In the genomic region with DNA sequence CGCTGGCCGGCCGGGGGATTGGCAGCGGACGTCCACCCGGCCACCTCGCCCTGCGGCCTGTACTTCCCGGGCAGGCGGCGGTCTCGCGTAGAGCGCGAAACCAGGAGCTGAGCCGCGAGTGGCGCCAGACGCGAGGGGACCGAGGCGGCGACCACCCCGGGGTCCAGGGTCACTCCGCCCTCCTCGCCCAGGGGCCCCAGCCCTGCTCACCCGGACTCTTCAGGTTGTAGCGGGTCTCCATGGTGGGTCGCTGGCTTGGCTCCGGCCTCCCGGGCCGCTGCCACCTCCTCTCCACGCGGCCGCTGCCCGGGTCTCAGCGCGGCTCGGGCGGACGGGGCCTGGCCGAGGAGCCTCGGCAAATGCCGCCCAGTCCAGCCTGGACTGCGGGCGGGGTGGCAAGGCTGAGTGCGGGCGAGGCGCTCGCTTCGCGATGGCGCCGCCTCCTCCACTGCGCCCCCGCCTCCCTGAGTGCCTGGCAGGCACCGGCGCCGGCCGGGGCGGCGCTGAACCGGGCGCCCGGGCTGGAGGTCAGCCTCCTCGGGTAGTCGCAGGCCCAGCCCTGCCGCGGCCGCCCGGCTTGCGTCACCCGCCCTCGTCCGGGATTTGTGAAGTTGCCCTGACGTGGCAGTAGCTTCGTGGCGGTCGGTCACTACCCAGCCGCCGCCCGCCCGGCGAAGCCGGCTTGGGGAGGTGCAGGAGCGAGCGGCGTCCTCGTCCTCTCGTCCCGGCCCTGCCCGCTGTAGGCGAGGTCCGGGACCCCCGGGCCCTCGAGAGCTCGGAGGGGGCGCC, we compare ENCODE assay signal across 8 cellular contexts. TPM values are rescaled to one million over a fixed set of nuclear protein-coding genes. Genes with fewer than 3 reads are reported as not detected.
DNase-seq lines count a peak whose midpoint lies in the region; ATAC-seq and TF ChIP-seq lines count a peak whose summit lies in the region.

A gene with protein sequence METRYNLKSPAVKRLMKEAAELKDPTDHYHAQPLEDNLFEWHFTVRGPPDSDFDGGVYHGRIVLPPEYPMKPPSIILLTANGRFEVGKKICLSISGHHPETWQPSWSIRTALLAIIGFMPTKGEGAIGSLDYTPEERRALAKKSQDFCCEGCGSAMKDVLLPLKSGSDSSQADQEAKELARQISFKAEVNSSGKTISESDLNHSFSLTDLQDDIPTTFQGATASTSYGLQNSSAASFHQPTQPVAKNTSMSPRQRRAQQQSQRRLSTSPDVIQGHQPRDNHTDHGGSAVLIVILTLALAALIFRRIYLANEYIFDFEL (minus strand): TSS at position 394 of the 789 bp plus-strand sequence. CDS start 153 bp downstream, at position 241.

- peaks cover 55% of the 10 kb centered on the region for H3K79me2 ChIP-seq in SK-N-SH (ENCODE audit: insufficient read depth)

- CTCF ChIA-PET in SK-N-SH (lab: Yijun Ruan, JAX), result interaction anchor here (1.0 to 4.5 kb wide), 7 partner anchors 8 to 235 kb away, joined by 3 to 34 read pairs (median 3); no protein-coding TSS in a partner anchor

- peak within 1 kb of the TSS; percentile 98 for H3K27ac Mint-ChIP-seq in activated naive CD4-positive, alpha-beta T cell treated with anti-CD3 and anti-CD28 coated beads, Interleukin-2, amount 50 U/mL, for 24 hours

- POLR2A ChIA-PET in SK-N-SH (lab: Yijun Ruan, JAX), result interaction anchor here (0.7 to 2.4 kb wide), 5 partner anchors 18 to 370 kb away, joined by 3 to 9 read pairs (median 3); a partner anchor contains a TSS

- peak; percentile 4; the same call in 1 of the 2 replicates for TF ChIP-seq CTCF in SK-N-SH (IDR thresholded peaks at IDR 0.05)
- no peak for TF ChIP-seq CTCF in omental fat pad (IDR thresholded peaks at IDR 0.05)
- no peak for TF ChIP-seq CTCF in suprapubic skin (IDR thresholded peaks at IDR 0.05)

- DNase-seq in DMS 273 treated with DMSO at 0.1 percent for 48 hours (lab: John Stamatoyannopoulos, UW) (peak; percentile 21), HuH-7.5 (ENCODE audit: low spot score) (peak; percentile 76), SK-N-SH (peak; percentile 95), globus pallidus (ENCODE audit: low spot score) (peak; percentile 89), omental fat pad (ENCODE audit: low spot score) (peak; percentile 64), suprapubic skin (ENCODE audit: low spot score in 2 of 2) (peak; percentile 95)

- H3K4me1 ChIP-seq in SK-N-SH (ENCODE audit: control insufficient read depth in 1 of 2, insufficient read depth in 2 of 2, low read depth in 1 of 2, low read length in 1 of 2) (peaks cover 16 to 26% of the 10 kb centered on the region in 2 experiments), suprapubic skin (peaks cover 29% of the 10 kb centered on the region)

- H3K36me3 ChIP-seq in SK-N-SH (replicated peaks in 1 of 2; ENCODE audit: control insufficient read depth in 1 of 2, insufficient read depth in 2 of 2, low read length in 1 of 2) (no peaks in the 10 kb centered on the region), suprapubic skin (no peaks in the 10 kb centered on the region)

- H3K4me2 ChIP-seq in SK-N-SH, result peak within 1 kb of the TSS; percentile 77

- H3K27me3 ChIP-seq in SK-N-SH (ENCODE audit: insufficient read depth) (no peaks in the 10 kb centered on the region), suprapubic skin (no peaks in the 10 kb centered on the region)

- no peaks in the 10 kb centered on the region for H3K9me3 Mint-ChIP-seq in activated naive CD4-positive, alpha-beta T cell treated with anti-CD3 and anti-CD28 coated beads, Interleukin-2, amount 50 U/mL, for 24 hours

- TF ChIP-seq POLR2A in suprapubic skin (IDR thresholded peaks at IDR 0.05), result peak; percentile 92 to 94

- no peak for TF ChIP-seq EP300 in SK-N-SH (IDR thresholded peaks at IDR 0.05; ENCODE audit: borderline replicate concordance in 1 of 2, low read depth in 1 of 2, low read length in 1 of 2)
- TF ChIP-seq EP300 in suprapubic skin (IDR thresholded peaks at IDR 0.05), result no peak

- peak within 1 kb of the TSS; percentile 99 for H3K4me3 Mint-ChIP-seq in activated naive CD4-positive, alpha-beta T cell treated with anti-CD3 and anti-CD28 coated beads, Interleukin-2, amount 50 U/mL, for 24 hours

- H2AFZ ChIP-seq in SK-N-SH (ENCODE audit: low read depth), result peak within 1 kb of the TSS; percentile 86

- H3K27ac ChIP-seq in SK-N-SH (ENCODE audit: low read depth in 2 of 2, low read length in 1 of 2), result peak within 1 kb of the TSS; percentile 93
- peak within 1 kb of the TSS; percentile 97 for H3K27ac ChIP-seq in suprapubic skin

- 1% methylated on average over 18 of the region's 98 CpGs for WGBS in SK-N-SH (ENCODE audit: low lambda C conversion rate)
- WGBS in suprapubic skin, result no CpG with 5 or more reads among the region's 98 CpGs

- H4K20me1 ChIP-seq in SK-N-SH (ENCODE audit: insufficient read depth), result peaks cover 31% of the 10 kb centered on the region

- peak; percentile 30 for ATAC-seq in GM21390 (IDR thresholded peaks at IDR 0.05; ENCODE audit: unreplicated experiment)
- peak; percentile 98 for ATAC-seq in omental fat pad (ENCODE audit: low FRiP score)

- no peak for TF ChIP-seq RAD21 in SK-N-SH (IDR thresholded peaks at IDR 0.05; ENCODE audit: low read length)

- H3K9me2 ChIP-seq in SK-N-SH, result no peaks in the 10 kb centered on the region

- no peaks in the 10 kb centered on the region for H3K36me3 Mint-ChIP-seq in activated naive CD4-positive, alpha-beta T cell treated with anti-CD3 and anti-CD28 coated beads, Interleukin-2, amount 50 U/mL, for 24 hours

- peaks cover 81% of the 10 kb centered on the region for H3K4me1 Mint-ChIP-seq in activated naive CD4-positive, alpha-beta T cell treated with anti-CD3 and anti-CD28 coated beads, Interleukin-2, amount 50 U/mL, for 24 hours

- peak within 1 kb of the TSS; percentile 87 to 89 for H3K4me3 ChIP-seq in SK-N-SH (ENCODE audit: low read depth in 2 of 2, low read length in 1 of 2)
- H3K4me3 ChIP-seq in suprapubic skin, result peak within 1 kb of the TSS; percentile 82

- peaks cover 7% of the 10 kb centered on the region for H3F3A ChIP-seq in SK-N-SH (replicated peaks; ENCODE audit: insufficient read depth)

- H3K27me3 Mint-ChIP-seq in activated naive CD4-positive, alpha-beta T cell treated with anti-CD3 and anti-CD28 coated beads, Interleukin-2, amount 50 U/mL, for 24 hours, result no peaks in the 10 kb centered on the region

- H3K9ac ChIP-seq in SK-N-SH, result peak within 1 kb of the TSS; percentile 96

- no peaks in the 10 kb centered on the region for H3K9me3 ChIP-seq in SK-N-SH
- H3K9me3 ChIP-seq in suprapubic skin, result no peaks in the 10 kb centered on the region

TF ChIP-seq in SK-N-SH, 30 proteins besides CTCF, POLR2A, EP300 and RAD21 (continues in another document):
- no peak for TF ChIP-seq MEF2A (IDR thresholded peaks at IDR 0.05; ENCODE audit: borderline replicate concordance, low read depth)
- TF ChIP-seq, protein P1, sequence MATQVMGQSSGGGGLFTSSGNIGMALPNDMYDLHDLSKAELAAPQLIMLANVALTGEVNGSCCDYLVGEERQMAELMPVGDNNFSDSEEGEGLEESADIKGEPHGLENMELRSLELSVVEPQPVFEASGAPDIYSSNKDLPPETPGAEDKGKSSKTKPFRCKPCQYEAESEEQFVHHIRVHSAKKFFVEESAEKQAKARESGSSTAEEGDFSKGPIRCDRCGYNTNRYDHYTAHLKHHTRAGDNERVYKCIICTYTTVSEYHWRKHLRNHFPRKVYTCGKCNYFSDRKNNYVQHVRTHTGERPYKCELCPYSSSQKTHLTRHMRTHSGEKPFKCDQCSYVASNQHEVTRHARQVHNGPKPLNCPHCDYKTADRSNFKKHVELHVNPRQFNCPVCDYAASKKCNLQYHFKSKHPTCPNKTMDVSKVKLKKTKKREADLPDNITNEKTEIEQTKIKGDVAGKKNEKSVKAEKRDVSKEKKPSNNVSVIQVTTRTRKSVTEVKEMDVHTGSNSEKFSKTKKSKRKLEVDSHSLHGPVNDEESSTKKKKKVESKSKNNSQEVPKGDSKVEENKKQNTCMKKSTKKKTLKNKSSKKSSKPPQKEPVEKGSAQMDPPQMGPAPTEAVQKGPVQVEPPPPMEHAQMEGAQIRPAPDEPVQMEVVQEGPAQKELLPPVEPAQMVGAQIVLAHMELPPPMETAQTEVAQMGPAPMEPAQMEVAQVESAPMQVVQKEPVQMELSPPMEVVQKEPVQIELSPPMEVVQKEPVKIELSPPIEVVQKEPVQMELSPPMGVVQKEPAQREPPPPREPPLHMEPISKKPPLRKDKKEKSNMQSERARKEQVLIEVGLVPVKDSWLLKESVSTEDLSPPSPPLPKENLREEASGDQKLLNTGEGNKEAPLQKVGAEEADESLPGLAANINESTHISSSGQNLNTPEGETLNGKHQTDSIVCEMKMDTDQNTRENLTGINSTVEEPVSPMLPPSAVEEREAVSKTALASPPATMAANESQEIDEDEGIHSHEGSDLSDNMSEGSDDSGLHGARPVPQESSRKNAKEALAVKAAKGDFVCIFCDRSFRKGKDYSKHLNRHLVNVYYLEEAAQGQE (IDR thresholded peaks at IDR 0.05; ENCODE audit: low read depth, low read length), result no peak; the same call in 1 of the 2 replicates
- no peak for TF ChIP-seq FOSL2 (IDR thresholded peaks at IDR 0.05; ENCODE audit: borderline replicate concordance, low read depth)
- TF ChIP-seq, protein P2, sequence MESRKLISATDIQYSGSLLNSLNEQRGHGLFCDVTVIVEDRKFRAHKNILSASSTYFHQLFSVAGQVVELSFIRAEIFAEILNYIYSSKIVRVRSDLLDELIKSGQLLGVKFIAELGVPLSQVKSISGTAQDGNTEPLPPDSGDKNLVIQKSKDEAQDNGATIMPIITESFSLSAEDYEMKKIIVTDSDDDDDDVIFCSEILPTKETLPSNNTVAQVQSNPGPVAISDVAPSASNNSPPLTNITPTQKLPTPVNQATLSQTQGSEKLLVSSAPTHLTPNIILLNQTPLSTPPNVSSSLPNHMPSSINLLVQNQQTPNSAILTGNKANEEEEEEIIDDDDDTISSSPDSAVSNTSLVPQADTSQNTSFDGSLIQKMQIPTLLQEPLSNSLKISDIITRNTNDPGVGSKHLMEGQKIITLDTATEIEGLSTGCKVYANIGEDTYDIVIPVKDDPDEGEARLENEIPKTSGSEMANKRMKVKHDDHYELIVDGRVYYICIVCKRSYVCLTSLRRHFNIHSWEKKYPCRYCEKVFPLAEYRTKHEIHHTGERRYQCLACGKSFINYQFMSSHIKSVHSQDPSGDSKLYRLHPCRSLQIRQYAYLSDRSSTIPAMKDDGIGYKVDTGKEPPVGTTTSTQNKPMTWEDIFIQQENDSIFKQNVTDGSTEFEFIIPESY (IDR thresholded peaks at IDR 0.05; ENCODE audit: borderline replicate concordance, low read depth), result no peak
- TF ChIP-seq SIN3A (IDR thresholded peaks at IDR 0.05; ENCODE audit: borderline replicate concordance, low read depth, low read length), result peak; percentile 48; the same call in 1 of the 2 replicates
- TF ChIP-seq TEAD4 (IDR thresholded peaks at IDR 0.05; ENCODE audit: borderline replicate concordance, insufficient read depth), result no peak
- no peak for TF ChIP-seq NFIC (IDR thresholded peaks at IDR 0.05; ENCODE audit: borderline replicate concordance)
- TF ChIP-seq POLR2AphosphoS5 (IDR thresholded peaks at IDR 0.05; ENCODE audit: low read depth, low read length), result no peak

RNA-seq across cellular contexts. Expression of the gene that starts here (rescaled TPM):
- 11.3 and 16.2 TPM in 2 replicates for polyA plus RNA-seq in SK-N-SH (2012; rRNA removed)
- 17.5 and 20.7 TPM in 2 replicates for polyA plus RNA-seq in SK-N-SH (2012; cell fraction: cytosol; rRNA removed)
- polyA plus RNA-seq in SK-N-SH (2012; cell fraction: nucleus; rRNA removed), result 7.6 and 10.7 TPM in 2 replicates
- total RNA-seq in omental fat pad (10 to 100 TPM; 32.3 to 62.2 (median 39.8) TPM), suprapubic skin (10 to 100 TPM; 18.7 to 26.1 (median 20.6) TPM)

Comparison
In these comparisons a context has a peak if more than half of its experiments do, and no peak if none do; other contexts are left out.
1. Peak in every context shown above with its lines: DNase-seq, ATAC-seq, H3K4me3 ChIP-seq and H3K27ac ChIP-seq.
2. DNase-seq: peak in every context shown above with its lines; median percentile 95 in SK-N-SH; 95 in suprapubic skin; 89 in globus pallidus; 76 in HuH-7.5; 64 in omental fat pad; 21 in DMS 273 treated with DMSO at 0.1 percent for 48 hours.